1 cellular context compared by ENCODE assay signal in genomic region chrX:151398346-151398745, GRCh38.
TF ChIP-seq lines count a peak whose summit lies in the region.

No MANE protein-coding gene starts in this region.

TF ChIP-seq in endothelial cell of umbilical vein, 7 proteins besides CTCF, POLR2A, EP300 and RAD21 (continued from another document):
- TF ChIP-seq FOS (IDR thresholded peaks at IDR 0.05; ENCODE audit: borderline replicate concordance, insufficient read depth, low read length) (no peak), POLR2AphosphoS5 (IDR thresholded peaks at IDR 0.05; ENCODE audit: insufficient read depth, low read depth, low read length) (no peak)
